Comparison of ENCODE assay signal across 9 cellular contexts in genomic region chr4:177308125-177308524, GRCh38. TPM values are rescaled to one million over a fixed set of nuclear protein-coding genes. Genes with fewer than 3 reads are reported as not detected.
DNase-seq lines count a peak whose midpoint lies in the region; TF ChIP-seq lines count a peak whose summit lies in the region.
"Had no signal": no experiment of that assay in that cellular context is flagged by ENCODE, and none has a peak within 500 bp of the region (broad histone marks: within the 10 kb centered on the region; RNA-seq: fewer than 3 reads in every experiment).

No MANE protein-coding gene starts in this region.

- TF ChIP-seq CTCF in NB4 (IDR thresholded peaks at IDR 0.05; ENCODE audit: low read depth, low read length) (no peak), brain (conservative IDR thresholded peaks at IDR 0.05) (no peak), neural crest cell (conservative IDR thresholded peaks at IDR 0.05) (no peak)

- H3K27ac ChIP-seq in SJCRH30 = no peak overlapping the region
- H3K27ac ChIP-seq: thoracic aorta had no signal

- no peaks in the 10 kb centered on the region for H3K36me3 ChIP-seq in SJCRH30
- H3K36me3 ChIP-seq: thoracic aorta had no signal

- H3K4me1 Mint-ChIP-seq in brain (peaks cover 36% of the 10 kb centered on the region), neural crest cell (peaks cover 31% of the 10 kb centered on the region)

- H3K9me3 ChIP-seq in SJCRH30 (replicated peaks) = no peaks in the 10 kb centered on the region
- H3K9me3 ChIP-seq: thoracic aorta had no signal

- no peaks in the 10 kb centered on the region for H3K36me3 Mint-ChIP-seq in brain
- no peaks in the 10 kb centered on the region for H3K36me3 Mint-ChIP-seq in neural crest cell (ENCODE audit: low read depth)

- H3K27me3 ChIP-seq in SJCRH30 = no peaks in the 10 kb centered on the region

- H3K27me3 Mint-ChIP-seq in brain (no peaks in the 10 kb centered on the region), neural crest cell (ENCODE audit: low read depth) (no peaks in the 10 kb centered on the region)

- H3K27ac Mint-ChIP-seq in brain = peak overlapping the region in 1 of 5 experiments; percentile 63
- H3K27ac Mint-ChIP-seq in neural crest cell (ENCODE audit: unreplicated experiment) = no peak overlapping the region

- H3K4me3 ChIP-seq in NB4 (ENCODE audit: low read depth, low read length) (peak overlapping the region; percentile 67), SJCRH30 (no peak overlapping the region)
- H3K4me3 ChIP-seq: thoracic aorta had no signal

- H3K4me1 ChIP-seq in SJCRH30 = peaks cover 2% of the 10 kb centered on the region; the same call in 1 of the 2 replicates

- DNase-seq in Daoy (ENCODE audit: low read depth) (peak; percentile 13), NB4 (ENCODE audit: low read depth) (peak; percentile 93), neural crest cell (ENCODE audit: low read depth, low spot score) (no peak), globus pallidus (ENCODE audit: low spot score) (no peak), KG1 (lab: John Stamatoyannopoulos, UW) (no peak), NCI-H69 (lab: John Stamatoyannopoulos, UW) (no peak), SJCRH30 (no peak)

- H3K9me3 Mint-ChIP-seq in brain (no peaks in the 10 kb centered on the region), neural crest cell (no peaks in the 10 kb centered on the region)

- no peak for TF ChIP-seq POLR2A in NB4 (IDR thresholded peaks at IDR 0.05; ENCODE audit: extremely low read depth, insufficient read length)

- H3K4me3 Mint-ChIP-seq in brain (peak overlapping the region in 4 of 5 experiments; percentile 37 to 79 (median 53)), neural crest cell (peak overlapping the region; percentile 54)

RNA-seq across cellular contexts. Expression of gene NEIL3, which starts 1.5 kb away (rescaled TPM):
- total RNA-seq in Daoy (2014; rRNA removed; shearing (Covaris generic)) = 11.3 and 14.5 TPM in 2 replicates
- polyA plus RNA-seq in brain (ENCODE audit: insufficient read depth, low read depth, low replicate concordance) = 1.8 TPM
- 18.2 and 20.6 TPM in 2 replicates for total RNA-seq in neural crest cell
- total RNA-seq in SJCRH30 (2014; rRNA removed; shearing (Covaris generic)) = 14.0 and 15.7 TPM in 2 replicates
- total RNA-seq: thoracic aorta had no signal

Comparison
In these comparisons a context has a peak if more than half of its experiments do, and no peak if none do; other contexts are left out.
1. DNase-seq: peak in Daoy (single experiment) and NB4 (single experiment); none in neural crest cell (single experiment), globus pallidus (single experiment), KG1 (single experiment), NCI-H69 (single experiment) and SJCRH30 (0 of 2).